ENCODE assay signal across 16 cellular contexts in the genomic region with DNA sequence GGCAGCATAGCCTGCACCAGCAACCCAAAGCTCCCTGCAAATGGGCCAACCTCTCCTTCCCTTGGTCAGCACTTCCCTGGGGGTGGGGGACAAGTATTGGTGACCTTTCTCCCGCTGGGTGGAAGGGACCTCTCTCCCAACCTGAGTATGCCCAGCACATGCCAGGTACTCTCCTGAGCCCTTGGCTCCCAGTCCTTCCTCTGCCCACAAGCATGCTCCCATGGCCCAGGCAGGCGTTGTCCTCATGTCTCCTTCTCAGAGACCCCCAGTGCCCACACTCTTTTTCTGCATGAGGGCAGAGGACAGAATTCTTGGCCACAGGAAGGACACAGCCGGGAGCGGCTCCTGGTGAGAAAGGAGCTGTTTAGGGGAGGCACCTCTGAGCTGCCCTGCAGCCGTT.
"Had no signal": no experiment of that assay in that cellular context is flagged by ENCODE, and none has a peak within 500 bp of the region (broad histone marks: within the 10 kb centered on the region; RNA-seq: fewer than 3 reads in every experiment).

No MANE protein-coding gene starts in this region.

- H3K36me3 ChIP-seq: ovary had no signal

- H3K27me3 Mint-ChIP-seq: naive thymus-derived CD8-positive, alpha-beta T cell; type B pancreatic cell had no signal

- H3K4me1 ChIP-seq: neural progenitor cell, right atrium auricular region had no signal

- H3K9me3 ChIP-seq: mucosa of descending colon had no signal

- H3K27me3 ChIP-seq: heart left ventricle, neural progenitor cell, ovary, right atrium auricular region had no signal

- ATAC-seq: esophagus mucosa; mucosa of descending colon; naive thymus-derived CD8-positive, alpha-beta T cell had no signal

- H3K27ac Mint-ChIP-seq: neural progenitor cell, type B pancreatic cell had no signal

- H3K4me3 Mint-ChIP-seq: neural progenitor cell, type B pancreatic cell had no signal

- H3K27ac ChIP-seq: heart left ventricle, neural progenitor cell, ovary, right atrium auricular region had no signal

- H3K4me3 ChIP-seq: heart left ventricle, mucosa of descending colon, neural progenitor cell, ovary, right atrium auricular region, smooth muscle cell had no signal

- DNase-seq: effector memory CD4-positive, alpha-beta T cell; hippocampal formation; kidney glomerular epithelial cell; mammary epithelial cell; mucosa of descending colon; naive thymus-derived CD8-positive, alpha-beta T cell; nucleus accumbens; stimulated activated CD4-positive, alpha-beta T cell treated with anti-CD3 and anti-CD28 coated beads, Interleukin-2, amount 100 ng/mL, for 48 hours; stimulated activated naive CD4-positive, alpha-beta T cell treated with Interleukin-2 at 50 U/mL for 16 hours had no signal
